In genomic region chr10:86940677-86941076, GRCh38 we compare ENCODE assay signal across 22 cellular contexts. TPM values are rescaled to one million over a fixed set of nuclear protein-coding genes. Genes with fewer than 3 reads are reported as not detected.
"Had no signal": no experiment of that assay in that cellular context is flagged by ENCODE, and none has a peak within 500 bp of the region (broad histone marks: within the 10 kb centered on the region; RNA-seq: fewer than 3 reads in every experiment).

No MANE protein-coding gene starts in this region.

- H3K27ac ChIP-seq: neural progenitor cell, pancreas, SK-N-MC, uterus had no signal

- H3K9me3 Mint-ChIP-seq: activated B cell treated with CpG ODN at 0.5 μM for 24 hours; activated CD8-positive, alpha-beta T cell treated with anti-CD3 and anti-CD28 coated beads for 36 hours; activated naive CD8-positive, alpha-beta T cell treated with anti-CD3 and anti-CD28 coated beads for 36 hours; activated T-cell treated with anti-CD3 and anti-CD28 coated beads, Interleukin-2, amount 50 U/mL, for 72 hours; naive B cell; neural progenitor cell; stimulated activated memory B cell treated with anti-CD40 and anti-IgM and Interleukin-4, amounts not matched to agents 10 μg/mL and 1 μg/mL and 100 μg/mL, for 72 hours had no signal

- H3K4me1 ChIP-seq: pancreas had no signal

- H3K27me3 ChIP-seq: neural progenitor cell, pancreas, tibial artery, uterus had no signal

- H3K4me2 ChIP-seq: neural progenitor cell had no signal

- H3K36me3 ChIP-seq: neural progenitor cell, pancreas, uterus had no signal

- H3K27me3 Mint-ChIP-seq: activated B cell treated with CpG ODN at 0.5 μM for 24 hours; activated CD8-positive, alpha-beta T cell treated with anti-CD3 and anti-CD28 coated beads for 36 hours; activated naive CD8-positive, alpha-beta T cell treated with anti-CD3 and anti-CD28 coated beads for 36 hours; stimulated activated memory B cell treated with anti-CD40 and anti-IgM and Interleukin-4, amounts not matched to agents 10 μg/mL and 1 μg/mL and 100 μg/mL, for 72 hours had no signal

- DNase-seq: activated B cell treated with CpG ODN at 0.5 μM for 24 hours; activated CD4-positive, alpha-beta T cell treated with anti-CD3 and anti-CD28 coated beads for 4 hours; activated CD8-positive, alpha-beta T cell treated with anti-CD3 and anti-CD28 coated beads for 36 hours; activated gamma-delta T cell treated with Interleukin-2 at 50 U/mL for 16 hours; activated naive CD8-positive, alpha-beta T cell treated with anti-CD3 and anti-CD28 coated beads for 36 hours; activated T-cell treated with anti-CD3 and anti-CD28 coated beads, Interleukin-2, amount 50 U/mL, for 72 hours; amniotic stem cell; kidney; left ventricle myocardium superior; mucosa of descending colon; naive B cell; stimulated activated CD4-positive, alpha-beta T cell treated with anti-CD3 and anti-CD28 coated beads, Interleukin-4, amount 100 ng/mL, for 24 hours; tibial artery; uterus had no signal

- H3K4me3 Mint-ChIP-seq: activated B cell treated with CpG ODN at 0.5 μM for 24 hours; activated CD8-positive, alpha-beta T cell treated with anti-CD3 and anti-CD28 coated beads for 36 hours; activated naive CD8-positive, alpha-beta T cell treated with anti-CD3 and anti-CD28 coated beads for 36 hours; naive B cell; neural progenitor cell; stimulated activated memory B cell treated with anti-CD40 and anti-IgM and Interleukin-4, amounts not matched to agents 10 μg/mL and 1 μg/mL and 100 μg/mL, for 72 hours had no signal

- H3K9ac ChIP-seq: neural progenitor cell had no signal

- H3K27ac Mint-ChIP-seq: activated B cell treated with CpG ODN at 0.5 μM for 24 hours; activated CD8-positive, alpha-beta T cell treated with anti-CD3 and anti-CD28 coated beads for 36 hours; activated naive CD8-positive, alpha-beta T cell treated with anti-CD3 and anti-CD28 coated beads for 36 hours; activated T-cell treated with anti-CD3 and anti-CD28 coated beads, Interleukin-2, amount 50 U/mL, for 72 hours; neural progenitor cell had no signal

- H2AFZ ChIP-seq: neural progenitor cell had no signal

- FAIRE-seq: frontal cortex, kidney, pancreas, TTC549 had no signal

- H3K4me3 ChIP-seq: mucosa of descending colon, neural progenitor cell, pancreas, SK-N-MC, tibial artery, uterus had no signal

- ATAC-seq: activated CD8-positive, alpha-beta T cell treated with anti-CD3 and anti-CD28 coated beads for 36 hours; activated T-cell treated with anti-CD3 and anti-CD28 coated beads, Interleukin-2, amount 50 U/mL, for 72 hours; left ventricle myocardium superior; mucosa of descending colon; pancreas; sciatic nerve; stimulated activated memory B cell treated with anti-CD40 and anti-IgM and Interleukin-4, amounts not matched to agents 10 μg/mL and 1 μg/mL and 100 μg/mL, for 72 hours had no signal

- H3K36me3 Mint-ChIP-seq: activated naive CD8-positive, alpha-beta T cell treated with anti-CD3 and anti-CD28 coated beads for 36 hours; naive B cell; neural progenitor cell; stimulated activated memory B cell treated with anti-CD40 and anti-IgM and Interleukin-4, amounts not matched to agents 10 μg/mL and 1 μg/mL and 100 μg/mL, for 72 hours had no signal

- H3K9me3 ChIP-seq: mucosa of descending colon, pancreas, tibial artery, uterus had no signal

RNA-seq across cellular contexts. Expression of gene MMRN2, which starts 16.7 kb away (rescaled TPM):
- total RNA-seq: activated CD8-positive, alpha-beta T cell treated with anti-CD3 and anti-CD28 coated beads for 36 hours; activated naive CD8-positive, alpha-beta T cell treated with anti-CD3 and anti-CD28 coated beads for 36 hours; T-helper 2 cell treated with Interferon-gamma antibody and Interleukin-4, amounts not matched to agents 100 ng/mL and 5 ng/mL, for 36 hours had no signal

RNA-seq across cellular contexts. Expression of gene SNCG, which starts 17.7 kb away (rescaled TPM):
- total RNA-seq: activated B cell treated with CpG ODN at 0.5 μM for 24 hours; activated CD8-positive, alpha-beta T cell treated with anti-CD3 and anti-CD28 coated beads for 36 hours; activated naive CD8-positive, alpha-beta T cell treated with anti-CD3 and anti-CD28 coated beads for 36 hours; activated T-cell treated with anti-CD3 and anti-CD28 coated beads, Interleukin-2, amount 50 U/mL, for 72 hours; T-helper 2 cell treated with Interferon-gamma antibody and Interleukin-4, amounts not matched to agents 100 ng/mL and 5 ng/mL, for 36 hours had no signal

RNA-seq across cellular contexts. Expression of gene ADIRF, which starts 27.6 kb away (rescaled TPM):
- total RNA-seq: activated CD8-positive, alpha-beta T cell treated with anti-CD3 and anti-CD28 coated beads for 36 hours; activated naive CD8-positive, alpha-beta T cell treated with anti-CD3 and anti-CD28 coated beads for 36 hours; activated T-cell treated with anti-CD3 and anti-CD28 coated beads, Interleukin-2, amount 50 U/mL, for 72 hours; T-helper 2 cell treated with Interferon-gamma antibody and Interleukin-4, amounts not matched to agents 100 ng/mL and 5 ng/mL, for 36 hours had no signal
